1 cellular context compared by ENCODE assay signal in the genomic region with DNA sequence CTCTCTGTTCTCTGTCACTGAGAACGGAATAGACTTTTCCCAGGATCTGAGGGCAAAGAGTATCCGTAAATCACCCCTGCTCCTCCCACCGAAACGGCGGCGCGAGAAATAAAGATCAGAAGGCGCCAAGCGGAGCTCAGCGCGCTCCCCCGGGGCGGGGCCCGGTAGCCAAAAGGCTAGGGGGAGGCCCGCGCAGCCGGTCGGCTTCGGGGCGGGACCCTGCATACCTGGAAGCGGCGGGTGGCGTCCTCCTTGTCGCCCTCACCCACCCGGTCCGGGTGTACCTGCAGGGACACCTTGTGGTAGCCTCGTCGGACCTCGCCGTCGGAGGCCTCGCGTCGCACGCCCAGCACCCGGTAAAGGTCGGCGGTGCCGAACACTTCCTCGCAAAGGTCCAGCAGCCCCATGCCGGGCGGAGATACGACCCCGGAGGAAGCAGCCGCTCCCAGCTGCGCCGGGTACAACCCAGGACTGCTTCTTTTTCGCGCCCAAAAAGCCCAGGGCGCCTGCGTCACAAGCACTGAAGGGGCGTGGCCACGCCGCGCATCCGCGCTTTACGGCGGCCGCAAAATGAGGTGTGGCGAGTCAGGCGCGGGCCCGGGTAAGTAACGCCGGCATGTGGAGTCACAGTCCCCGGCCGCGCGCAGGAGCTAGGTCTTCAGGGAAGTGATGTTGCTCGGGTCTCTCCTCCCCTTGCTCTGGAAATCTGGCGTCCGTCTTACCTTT.
TF ChIP-seq lines count a peak whose summit lies in the region.

Gene DNAJC9, minus strand, starts transcription at position 473 of the 726 bp plus-strand sequence. Its CDS starts 66 bp downstream, at position 407.

TF ChIP-seq in A549, 52 proteins besides CTCF, POLR2A, EP300 and RAD21 (continued from another document):
- TF ChIP-seq HOXB13 (CRISPR knock-in tag; IDR thresholded peaks at IDR 0.05; ENCODE audit: low read depth) (no peak), PHF8 (IDR thresholded peaks at IDR 0.05; ENCODE audit: borderline replicate concordance, low read depth) (peak; percentile 6; the same call in 1 of the 2 replicates), CBX8 (IDR thresholded peaks at IDR 0.05) (no peak), ZC3H11A (IDR thresholded peaks at IDR 0.05) (no peak), HOXA7 (CRISPR knock-in tag; IDR thresholded peaks at IDR 0.05) (peak; percentile 65; the same call in 1 of the 2 replicates), RNF2 (IDR thresholded peaks at IDR 0.05; ENCODE audit: borderline replicate concordance, low read depth) (no peak), CHD4 (IDR thresholded peaks at IDR 0.05; ENCODE audit: borderline replicate concordance) (no peak), POLR2AphosphoS2 (conservative IDR thresholded peaks at IDR 0.05; ENCODE audit: low read length) (peak; percentile 51; the same call in 1 of the 2 replicates), GATA3 (IDR thresholded peaks at IDR 0.05; ENCODE audit: borderline replicate concordance) (peak; percentile 53; the same call in 1 of the 2 replicates), CHD2 (IDR thresholded peaks at IDR 0.05; ENCODE audit: low read length, partially characterized antibody) (no peak), ZFP36 (IDR thresholded peaks at IDR 0.05; ENCODE audit: borderline replicate concordance, partially characterized antibody) (no peak), MYC (IDR thresholded peaks at IDR 0.05; ENCODE audit: borderline replicate concordance, low read length) (peak; percentile 94), FOSB (CRISPR knock-in tag; IDR thresholded peaks at IDR 0.05) (0 out of 2 replicates have a peak, but pooled peaks have one; percentile 28), CEBPB (IDR thresholded peaks at IDR 0.05) (peak in 1 of 2 experiments; percentile 17; a peak in 1 of 4 replicates), HMGXB4 (CRISPR knock-in tag; IDR thresholded peaks at IDR 0.05; ENCODE audit: borderline replicate concordance) (peak; percentile 70; the same call in 1 of the 2 replicates), RFX5 (IDR thresholded peaks at IDR 0.05) (no peak), HOXB5 (CRISPR knock-in tag; IDR thresholded peaks at IDR 0.05) (0 out of 2 replicates have a peak, but pooled peaks have one; percentile 51), TFCP2L1 (CRISPR knock-in tag; IDR thresholded peaks at IDR 0.05) (peak; percentile 85; the same call in 1 of the 2 replicates), EHMT2 (IDR thresholded peaks at IDR 0.05; ENCODE audit: low read depth) (no peak), NPAS2 (CRISPR knock-in tag; IDR thresholded peaks at IDR 0.05; ENCODE audit: borderline replicate concordance) (no peak)
- TF ChIP-seq, protein P1, sequence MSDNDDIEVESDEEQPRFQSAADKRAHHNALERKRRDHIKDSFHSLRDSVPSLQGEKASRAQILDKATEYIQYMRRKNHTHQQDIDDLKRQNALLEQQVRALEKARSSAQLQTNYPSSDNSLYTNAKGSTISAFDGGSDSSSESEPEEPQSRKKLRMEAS (IDR thresholded peaks at IDR 0.05): peak; percentile 96
